9 cellular contexts compared by ENCODE assay signal in genomic region chr19:17887221-17887620, GRCh38. TPM values are rescaled to one million over a fixed set of nuclear protein-coding genes. Genes with fewer than 3 reads are reported as not detected.
"Had no signal": no experiment of that assay in that cellular context is flagged by ENCODE, and none has a peak within 500 bp of the region (broad histone marks: within the 10 kb centered on the region; RNA-seq: fewer than 3 reads in every experiment).

No MANE protein-coding gene starts in this region.

RNA-seq across cellular contexts. Expression of gene SLC5A5, which starts 15.5 kb away (rescaled TPM):
- total RNA-seq: subcutaneous adipose tissue, suprapubic skin, thoracic aorta, tibial nerve, transverse colon, upper lobe of right lung, urinary bladder, uterus, vagina had no signal
- polyA plus RNA-seq: urinary bladder had no signal
